ENCODE assay signal across 1 cellular context in genomic region chr2:9375857-9376428, GRCh38.
TF ChIP-seq lines count a peak whose summit lies in the region.

No MANE protein-coding gene starts in this region.

TF ChIP-seq in H1, 55 proteins besides CTCF, POLR2A, EP300 and RAD21:
- TF ChIP-seq USF2 (IDR thresholded peaks at IDR 0.05; ENCODE audit: low read length): no peak
- no peak for TF ChIP-seq ZNF274 (IDR thresholded peaks at IDR 0.05; ENCODE audit: borderline replicate concordance, extremely low read depth, low read length)
- TF ChIP-seq JUN (IDR thresholded peaks at IDR 0.05; ENCODE audit: low read depth, low read length): no peak
- no peak for TF ChIP-seq SP1 (IDR thresholded peaks at IDR 0.05; ENCODE audit: low read depth, low read length)
- no peak for TF ChIP-seq TAF7 (optimal IDR thresholded peaks at IDR 0.05; ENCODE audit: borderline replicate concordance, low read depth, low read length)
- TF ChIP-seq HDAC6 (IDR thresholded peaks at IDR 0.05; ENCODE audit: low read depth, low read length): no peak
- no peak for TF ChIP-seq EZH2 (IDR thresholded peaks at IDR 0.05; ENCODE audit: low read depth, low read length, severe bottlenecking)
- no peak for TF ChIP-seq PHF8 (conservative IDR thresholded peaks at IDR 0.05; ENCODE audit: low read depth, low read length)
- no peak for TF ChIP-seq SIRT6 (IDR thresholded peaks at IDR 0.05; ENCODE audit: low read length)
- TF ChIP-seq TBP (IDR thresholded peaks at IDR 0.05; ENCODE audit: low read depth, low read length): no peak
- TF ChIP-seq SP2 (IDR thresholded peaks at IDR 0.05; ENCODE audit: low read length): no peak
- no peak for TF ChIP-seq CBX5 (IDR thresholded peaks at IDR 0.05; ENCODE audit: low read depth, low read length)
- no peak for TF ChIP-seq RBBP5 (IDR thresholded peaks at IDR 0.05; ENCODE audit: borderline replicate concordance, low read depth, low read length)
- TF ChIP-seq TCF12 (IDR thresholded peaks at IDR 0.05; ENCODE audit: low read depth, low read length): no peak
- no peak for TF ChIP-seq HDAC2 (IDR thresholded peaks at IDR 0.05; ENCODE audit: borderline replicate concordance in 1 of 2, low read depth in 2 of 2, low read length in 2 of 2)
- no peak for TF ChIP-seq TAF1 (IDR thresholded peaks at IDR 0.05; ENCODE audit: low read depth, low read length)
- no peak for TF ChIP-seq E2F6 (IDR thresholded peaks at IDR 0.05)
- no peak for TF ChIP-seq CEBPB (IDR thresholded peaks at IDR 0.05; ENCODE audit: low read depth, low read length)
- no peak for TF ChIP-seq NRF1 (IDR thresholded peaks at IDR 0.05; ENCODE audit: low read depth, low read length)
- no peak for TF ChIP-seq SRF (IDR thresholded peaks at IDR 0.05; ENCODE audit: low read depth, low read length)
